Comparison of ENCODE assay signal across 8 cellular contexts in the genomic region with DNA sequence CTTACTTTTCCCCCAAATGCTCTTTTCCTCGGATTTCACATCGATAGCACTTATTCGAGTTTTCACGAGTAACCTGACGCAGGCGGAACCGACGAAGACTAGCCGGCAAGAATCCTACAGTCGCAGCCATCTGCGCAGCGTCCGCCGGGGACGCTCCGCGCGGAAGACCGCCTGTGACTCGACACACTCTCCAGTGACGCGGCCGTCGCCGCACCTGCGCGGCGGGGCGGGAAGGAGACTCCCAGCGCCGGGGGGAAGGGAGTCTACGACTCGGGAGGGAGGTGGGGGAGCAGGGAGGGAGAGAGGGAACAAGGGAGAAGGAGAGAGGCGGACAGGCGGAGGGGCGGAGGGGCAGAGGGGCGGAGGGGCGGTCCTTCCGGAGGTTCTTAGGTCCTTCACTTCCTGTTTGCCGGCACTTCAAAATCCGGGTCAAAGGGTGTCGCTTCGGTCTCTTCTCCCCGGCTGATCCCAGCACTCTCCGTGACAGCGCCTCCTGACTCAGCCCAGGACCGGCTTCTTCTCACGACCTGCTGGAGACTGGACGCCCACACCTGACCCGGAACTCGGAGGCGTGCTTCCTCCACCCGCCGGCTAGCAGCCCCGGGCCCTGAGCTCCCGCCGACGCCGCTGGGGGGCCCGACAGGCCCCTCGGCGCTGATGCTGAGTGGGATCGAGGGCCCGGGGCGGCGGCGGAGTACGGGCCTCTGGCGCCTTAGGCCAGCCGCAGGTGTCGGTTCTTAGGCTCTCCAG. TPM values are rescaled to one million over a fixed set of nuclear protein-coding genes. Genes with fewer than 3 reads are reported as not detected.
DNase-seq lines count a peak whose midpoint lies in the region; ATAC-seq and TF ChIP-seq lines count a peak whose summit lies in the region.

A gene with protein sequence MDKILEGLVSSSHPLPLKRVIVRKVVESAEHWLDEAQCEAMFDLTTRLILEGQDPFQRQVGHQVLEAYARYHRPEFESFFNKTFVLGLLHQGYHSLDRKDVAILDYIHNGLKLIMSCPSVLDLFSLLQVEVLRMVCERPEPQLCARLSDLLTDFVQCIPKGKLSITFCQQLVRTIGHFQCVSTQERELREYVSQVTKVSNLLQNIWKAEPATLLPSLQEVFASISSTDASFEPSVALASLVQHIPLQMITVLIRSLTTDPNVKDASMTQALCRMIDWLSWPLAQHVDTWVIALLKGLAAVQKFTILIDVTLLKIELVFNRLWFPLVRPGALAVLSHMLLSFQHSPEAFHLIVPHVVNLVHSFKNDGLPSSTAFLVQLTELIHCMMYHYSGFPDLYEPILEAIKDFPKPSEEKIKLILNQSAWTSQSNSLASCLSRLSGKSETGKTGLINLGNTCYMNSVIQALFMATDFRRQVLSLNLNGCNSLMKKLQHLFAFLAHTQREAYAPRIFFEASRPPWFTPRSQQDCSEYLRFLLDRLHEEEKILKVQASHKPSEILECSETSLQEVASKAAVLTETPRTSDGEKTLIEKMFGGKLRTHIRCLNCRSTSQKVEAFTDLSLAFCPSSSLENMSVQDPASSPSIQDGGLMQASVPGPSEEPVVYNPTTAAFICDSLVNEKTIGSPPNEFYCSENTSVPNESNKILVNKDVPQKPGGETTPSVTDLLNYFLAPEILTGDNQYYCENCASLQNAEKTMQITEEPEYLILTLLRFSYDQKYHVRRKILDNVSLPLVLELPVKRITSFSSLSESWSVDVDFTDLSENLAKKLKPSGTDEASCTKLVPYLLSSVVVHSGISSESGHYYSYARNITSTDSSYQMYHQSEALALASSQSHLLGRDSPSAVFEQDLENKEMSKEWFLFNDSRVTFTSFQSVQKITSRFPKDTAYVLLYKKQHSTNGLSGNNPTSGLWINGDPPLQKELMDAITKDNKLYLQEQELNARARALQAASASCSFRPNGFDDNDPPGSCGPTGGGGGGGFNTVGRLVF (plus strand): TSS at position 415 of the 750 bp plus-strand sequence. CDS start 534 bp downstream, outside the sequence.

- H3K9ac ChIP-seq in PC-3 (ENCODE audit: low read length) = peak within 1 kb of the TSS; percentile 89
- H3K9ac ChIP-seq in mucosa of stomach (ENCODE audit: low read length) = peak within 1 kb of the TSS; percentile 94

- CTCF ChIA-PET in PC-3 (lab: Charles Lee) = interaction anchor here (0.6 kb wide), 1 partner anchor 16 kb away, joined by 3 read pairs; no protein-coding TSS in a partner anchor

- peak within 1 kb of the TSS; percentile 86 for H3K27ac ChIP-seq in PC-3 (ENCODE audit: low read length)

- TF ChIP-seq CTCF in PC-3 (conservative IDR thresholded peaks at IDR 0.05; ENCODE audit: low read depth, low read length) = peak; percentile 16; the same call in 1 of the 2 replicates

- H3K36me3 ChIP-seq in PC-3 (ENCODE audit: low read depth, low read length) (peaks cover 5% of the 10 kb centered on the region; the same call in 1 of the 2 replicates), mucosa of stomach (ENCODE audit: control insufficient read depth, insufficient read depth, low read length) (no peaks in the 10 kb centered on the region)

- H3K4me1 ChIP-seq in PC-3 (ENCODE audit: insufficient read depth, low read length) (peaks cover 30% of the 10 kb centered on the region), mucosa of stomach (ENCODE audit: control insufficient read depth, insufficient read depth, low read length) (peaks cover 15% of the 10 kb centered on the region)

- H3F3A ChIP-seq in PC-3 (ENCODE audit: low read length, unreplicated experiment) = no peaks in the 10 kb centered on the region

- POLR2A ChIA-PET in PC-3 (lab: Charles Lee; ENCODE audit: unreplicated experiment) = interaction anchor here (0.5 kb wide), 1 partner anchor 1624 kb away, joined by 3 read pairs; no protein-coding TSS in a partner anchor

- H3K27me3 Mint-ChIP-seq in IgD-negative memory B cell = no peaks in the 10 kb centered on the region

- H4K20me1 ChIP-seq in PC-3 (ENCODE audit: low read length) = peaks cover 41% of the 10 kb centered on the region

- peak; percentile 86 for TF ChIP-seq POLR2A in erythroblast (IDR thresholded peaks at IDR 0.05; ENCODE audit: low read length)

- peaks cover 58% of the 10 kb centered on the region for H3K79me2 ChIP-seq in PC-3 (ENCODE audit: low read length)

- peak within 1 kb of the TSS; percentile 80 to 96 (median 90) for H3K27ac Mint-ChIP-seq in IgD-negative memory B cell

- peak within 1 kb of the TSS; percentile 90 for H3K4me2 ChIP-seq in PC-3 (ENCODE audit: low read length)

- no peaks in the 10 kb centered on the region for H3K9me2 ChIP-seq in PC-3 (replicated peaks; ENCODE audit: low read length)

- intact Hi-C loops in PC-3 (cut with micrococcal nuclease) = loop anchor here (5.0 kb wide), 1 partner anchor 153 kb away; a partner anchor contains a TSS

- peak within 1 kb of the TSS; percentile 83 for H2AFZ ChIP-seq in PC-3 (ENCODE audit: low read length)

- H3K36me3 Mint-ChIP-seq in IgD-negative memory B cell = peaks cover 4% of the 10 kb centered on the region

- H3K9me3 Mint-ChIP-seq in IgD-negative memory B cell = no peaks in the 10 kb centered on the region

- no peaks in the 10 kb centered on the region for H3K9me3 ChIP-seq in PC-3 (ENCODE audit: low read length)
- H3K9me3 ChIP-seq in mucosa of stomach (ENCODE audit: control insufficient read depth, low read length) = no peaks in the 10 kb centered on the region

- peaks cover 31 to 45% (median 37%) of the 10 kb centered on the region in 3 donors for H3K4me1 Mint-ChIP-seq in IgD-negative memory B cell

- H3K27me3 ChIP-seq in PC-3 (ENCODE audit: low read length) (no peaks in the 10 kb centered on the region), mucosa of stomach (ENCODE audit: control insufficient read depth, insufficient read depth, low read length) (no peaks in the 10 kb centered on the region)

- DNase-seq in DMS153 (lab: John Stamatoyannopoulos, UW) = peak; percentile 95
- peak; percentile 98 for DNase-seq in PC-3
- peak; percentile 86 for DNase-seq in activated T-cell treated with anti-CD3 and anti-CD28 coated beads, Interleukin-2, amount 50 U/mL, for 1 hour
- DNase-seq in erythroblast (lab: John Stamatoyannopoulos, UW) = peak; percentile 94 to 97
- peak; percentile 65 to 68 for DNase-seq in stimulated activated CD8-positive, alpha-beta memory T cell treated with anti-CD3 and anti-CD28 coated beads, Interleukin-7, amount 100 ng/mL, for 1 hour (ENCODE audit: low read depth in 2 of 2)

- H3K4me3 ChIP-seq in PC-3 (ENCODE audit: low read length) (peak within 1 kb of the TSS; percentile 94), mucosa of stomach (ENCODE audit: low read length) (peak within 1 kb of the TSS; percentile 65)

- no TSS peak for BruUV-seq in PC-3 (replicated peaks; lab: Mats Ljungman, UMichigan)

- ATAC-seq in GM21529 (IDR thresholded peaks at IDR 0.05; ENCODE audit: unreplicated experiment) = peak; percentile 77
- ATAC-seq in PC-3 = peak; percentile 82

- H3K4me3 Mint-ChIP-seq in IgD-negative memory B cell = peak within 1 kb of the TSS; percentile 89 to 100 (median 92)

RNA-seq across cellular contexts. Expression of the gene that starts here (rescaled TPM):
- polyA plus RNA-seq in IgD-negative memory B cell = 19.4 TPM
- total RNA-seq in PC-3 (2014; rRNA removed) = 21.5 and 24.5 TPM in 2 replicates

Comparison
In these comparisons a context has a peak if more than half of its experiments do, and no peak if none do; other contexts are left out.
1. Peak in every context shown above with its lines: DNase-seq, ATAC-seq, H3K4me3 ChIP-seq and H3K27ac ChIP-seq.